Comparison of ENCODE assay signal across 10 cellular contexts in the genomic region with DNA sequence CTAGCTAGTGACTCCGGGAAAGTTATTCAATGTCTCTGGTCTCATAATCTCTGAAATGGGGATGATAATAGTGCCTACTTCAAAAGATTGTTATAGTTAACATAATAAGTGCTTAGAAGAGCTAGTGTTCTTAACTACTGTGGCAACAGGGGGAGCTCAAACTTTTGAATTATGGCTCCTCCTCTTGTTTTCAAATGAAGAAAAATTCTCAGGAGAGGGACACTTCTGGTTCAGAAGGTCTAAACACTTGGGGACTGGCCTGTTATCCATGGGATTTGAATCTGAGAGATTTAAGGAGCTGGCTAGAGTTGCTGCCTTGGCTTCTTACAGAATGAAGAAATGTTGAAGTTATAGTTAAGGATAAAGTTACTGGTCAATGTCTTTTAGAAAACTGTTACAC.
DNase-seq lines count a peak whose midpoint lies in the region; ATAC-seq and TF ChIP-seq lines count a peak whose summit lies in the region.
"Had no signal": no experiment of that assay in that cellular context is flagged by ENCODE, and none has a peak within 500 bp of the region (broad histone marks: within the 10 kb centered on the region; RNA-seq: fewer than 3 reads in every experiment).

No MANE protein-coding gene starts in this region.

- H3K4me2 ChIP-seq in H9 (ENCODE audit: insufficient read depth, insufficient read length, low read length): no peak overlapping the region

- TF ChIP-seq CTCF in H9 (conservative IDR thresholded peaks at IDR 0.05) (peak; percentile 16; the same call in 1 of the 3 replicates), fibroblast of villous mesenchyme (IDR thresholded peaks at IDR 0.05; ENCODE audit: insufficient read depth, low read depth, low read length) (peak; percentile 27)

- H2BK5ac ChIP-seq in H9 (ENCODE audit: insufficient read length, low read length): no peak overlapping the region

- no peak overlapping the region for H2AFZ ChIP-seq in H9 (ENCODE audit: low read length)

- H2BK15ac ChIP-seq in H9 (ENCODE audit: low read depth, low read length): no peak overlapping the region

- no peak overlapping the region for H2BK12ac ChIP-seq in H9 (ENCODE audit: insufficient read length, low read depth, low read length)

- H3K27ac ChIP-seq in H9 (ENCODE audit: insufficient read length, low read depth, low read length): no peak overlapping the region
- H3K27ac ChIP-seq: thyroid gland had no signal

- intact Hi-C loops in sciatic nerve (cut with DNase I): no loop called here

- H4K20me1 ChIP-seq in H9 (ENCODE audit: control insufficient read depth, insufficient read depth, insufficient read length): no peaks in the 10 kb centered on the region

- no peak overlapping the region for H4K8ac ChIP-seq in H9 (replicated peaks; ENCODE audit: insufficient read length, low read depth, low read length)

- H3K14ac ChIP-seq in H9 (ENCODE audit: insufficient read depth, low read length): no peak overlapping the region

- no peaks in the 10 kb centered on the region for H3K79me1 ChIP-seq in H9 (ENCODE audit: insufficient read depth, low read depth, low read length, poor library complexity, severe bottlenecking)

- H3T11ph ChIP-seq in H9 (ENCODE audit: low read length): no peak overlapping the region

- H3K27me3 ChIP-seq in H9 (ENCODE audit: insufficient read depth, low read length): no peaks in the 10 kb centered on the region
- H3K27me3 ChIP-seq: thyroid gland had no signal

- no peak overlapping the region for H4K91ac ChIP-seq in H9 (ENCODE audit: insufficient read length, low read depth, low read length)

- H3K4me3 ChIP-seq in fibroblast of villous mesenchyme (ENCODE audit: low read depth, low read length): no peak overlapping the region
- H3K4me3 ChIP-seq: thyroid gland had no signal

- no CpG with 5 or more reads among the region's 1 CpG for WGBS in H9 (ENCODE audit: extremely low coverage, insufficient read length, low lambda C conversion rate)

- H3K56ac ChIP-seq in H9 (ENCODE audit: insufficient read length, low read depth, low read length): no peak overlapping the region

- no peaks in the 10 kb centered on the region for H3K9me3 ChIP-seq in H9 (ENCODE audit: control insufficient read depth, low read depth, low read length)
- H3K9me3 ChIP-seq: thyroid gland had no signal

- in situ Hi-C loops in SK-MEL-5 (cut with HindIII; ENCODE audit: low pct_unique_long_range_greater_than_20kb, low sequenced_read_pairs): no loop called here

- H3K23ac ChIP-seq in H9 (ENCODE audit: insufficient read length, low read depth, low read length): no peak overlapping the region

- ATAC-seq in sciatic nerve (peak; percentile 8), GM19452 (IDR thresholded peaks at IDR 0.05; ENCODE audit: unreplicated experiment) (no peak), GM18517 (IDR thresholded peaks at IDR 0.05; ENCODE audit: unreplicated experiment) (no peak)

- DNase-seq in H9 (no peak), SK-MEL-5 (ENCODE audit: low read depth, low spot score) (peak; percentile 63), fibroblast of villous mesenchyme (ENCODE audit: low read depth) (peak; percentile 56), sciatic nerve (ENCODE audit: low spot score) (no peak), kidney glomerular epithelial cell (lab: John Stamatoyannopoulos, UW) (no peak)
- DNase-seq: DMS79 treated with DMSO at 0.1 percent for 48 hours, NCI-H1694 treated with DMSO at 0.1 percent for 48 hours, thyroid gland had no signal

- H3K4me1 ChIP-seq in H9 (ENCODE audit: insufficient read depth, low read length): no peaks in the 10 kb centered on the region

- no peak overlapping the region for H3K4ac ChIP-seq in H9 (ENCODE audit: low read depth, low read length)

- H3K27ac Mint-ChIP-seq in H9: peak overlapping the region in 1 of 3 experiments; percentile 76; a peak in 2 of 7 replicates

- peaks cover 0 to 13% (median 8%) of the 10 kb centered on the region in 3 experiments; a peak in 4 of 7 replicates for H3K36me3 Mint-ChIP-seq in H9 (ENCODE audit: insufficient read depth in 1 of 3, low read depth in 3 of 3)

- no peaks in the 10 kb centered on the region for H3K23me2 ChIP-seq in H9 (ENCODE audit: insufficient read length, low read depth, low read length, poor library complexity, severe bottlenecking)

- H4K5ac ChIP-seq in H9 (ENCODE audit: insufficient read length, low read depth, low read length): no peak overlapping the region

- H3K79me2 ChIP-seq in H9 (ENCODE audit: insufficient read depth, low read length): no peaks in the 10 kb centered on the region

- no peaks in the 10 kb centered on the region for H3K9me3 Mint-ChIP-seq in H9

- no peaks in the 10 kb centered on the region for H3K27me3 Mint-ChIP-seq in H9 (ENCODE audit: low read depth)

- H2BK20ac ChIP-seq in H9 (ENCODE audit: low read depth, low read length, poor library complexity, severe bottlenecking): no peak overlapping the region

- H3K9ac ChIP-seq in H9 (ENCODE audit: extremely low read depth, insufficient read length, low read length): no peak overlapping the region

- peaks cover 5 to 9% of the 10 kb centered on the region in 2 experiments; a peak in 2 of 4 replicates for H3K4me1 Mint-ChIP-seq in H9

- no peak overlapping the region for H3K18ac ChIP-seq in H9 (ENCODE audit: insufficient read length, low read depth, low read length)

- H2BK120ac ChIP-seq in H9 (ENCODE audit: low read depth, low read length, poor library complexity, severe bottlenecking): no peak overlapping the region

- no peak overlapping the region for H3K4me3 Mint-ChIP-seq in H9

- no peak overlapping the region for H2AK5ac ChIP-seq in H9 (ENCODE audit: insufficient read length, low read length)

Comparison
In these comparisons a context has a peak if more than half of its experiments do, and no peak if none do; other contexts are left out.
1. DNase-seq: peak in SK-MEL-5 (single experiment) and fibroblast of villous mesenchyme (single experiment); none in H9 (single experiment), sciatic nerve (single experiment) and kidney glomerular epithelial cell (single experiment).